In genomic region chr5:75623846-75624245, GRCh38 we compare ENCODE assay signal across 18 cellular contexts. TPM values are rescaled to one million over a fixed set of nuclear protein-coding genes. Genes with fewer than 3 reads are reported as not detected.
DNase-seq lines count a peak whose midpoint lies in the region; ATAC-seq, FAIRE-seq and TF ChIP-seq lines count a peak whose summit lies in the region.
"Had no signal": no experiment of that assay in that cellular context is flagged by ENCODE, and none has a peak within 500 bp of the region (broad histone marks: within the 10 kb centered on the region; RNA-seq: fewer than 3 reads in every experiment).

No MANE protein-coding gene starts in this region.

- H4K20me1 ChIP-seq in keratinocyte (ENCODE audit: control insufficient read depth, extremely low read depth, insufficient read depth, low read length) = no peaks in the 10 kb centered on the region

- TF ChIP-seq CTCF in keratinocyte (optimal IDR thresholded peaks at IDR 0.05 in 1 of 3, IDR thresholded peaks at IDR 0.05 in 1 of 3, conservative IDR thresholded peaks at IDR 0.05 in 1 of 3; ENCODE audit: extremely low read depth in 1 of 3, insufficient read depth in 2 of 3, low read length in 3 of 3) (no peak), WERI-Rb-1 (IDR thresholded peaks at IDR 0.05; ENCODE audit: low read depth, low read length) (no peak)

- dilution Hi-C loops in keratinocyte (cut with MboI; ENCODE audit: extremely low pct_ligation_motif_present, low sequenced_read_pairs) = no loop called here

- ATAC-seq in HG02588 (IDR thresholded peaks at IDR 0.05; ENCODE audit: unreplicated experiment) (no peak), HG03039 (IDR thresholded peaks at IDR 0.05; ENCODE audit: unreplicated experiment) (no peak)
- ATAC-seq: activated T-helper 17 cell treated with anti-CD3 and anti-CD28 coated beads, Interleukin-2, amount 50 U/mL, for 72 hours; WTC11 had no signal

- H3K9me1 ChIP-seq in keratinocyte (ENCODE audit: control insufficient read depth, extremely low read depth, insufficient read depth, low read length) = no peaks in the 10 kb centered on the region

- H3K4me1 ChIP-seq in keratinocyte (ENCODE audit: control insufficient read depth, extremely low read depth, insufficient read depth, low read length) (peaks cover 38% of the 10 kb centered on the region), small intestine (ENCODE audit: control insufficient read depth in 2 of 2, insufficient read depth in 1 of 2, low read depth in 1 of 2, low read length in 1 of 2) (peaks cover 8 to 10% of the 10 kb centered on the region in 2 donors)
- H3K4me1 ChIP-seq: BE2C had no signal

- H2AFZ ChIP-seq in keratinocyte (ENCODE audit: control insufficient read depth, low read length) = peak overlapping the region; percentile 50

- FAIRE-seq in keratinocyte (lab: Jason Lieb, UNC) = no peak
- FAIRE-seq in small intestine (lab: Jason Lieb, UNC) = no peak
- FAIRE-seq: GM18507, GM19239, RCC 7860 had no signal

- peak overlapping the region; percentile 11 for H3K4me2 ChIP-seq in keratinocyte (ENCODE audit: control insufficient read depth, extremely low read depth, insufficient read depth, low read depth, low read length)

- H3K79me2 ChIP-seq in keratinocyte (ENCODE audit: control insufficient read depth, insufficient read depth, low read length) = no peaks in the 10 kb centered on the region

- H3K36me3 ChIP-seq in keratinocyte (ENCODE audit: control insufficient read depth in 2 of 2, extremely low read depth in 1 of 2, insufficient read depth in 2 of 2, low read length in 2 of 2) (no peaks in the 10 kb centered on the region), small intestine (ENCODE audit: control insufficient read depth in 2 of 2, insufficient read depth in 2 of 2, low read length in 2 of 2) (no peaks in the 10 kb centered on the region), WERI-Rb-1 (no peaks in the 10 kb centered on the region)
- H3K36me3 ChIP-seq: BE2C had no signal

- no peak overlapping the region for H3K4me3 ChIP-seq in keratinocyte (ENCODE audit: control insufficient read depth in 2 of 3, extremely low read depth in 1 of 3, insufficient read depth in 2 of 3, low read depth in 1 of 3, low read length in 3 of 3)
- H3K4me3 ChIP-seq in small intestine (ENCODE audit: low read depth in 1 of 2, low read length in 2 of 2) = no peak overlapping the region
- no peak overlapping the region for H3K4me3 ChIP-seq in WERI-Rb-1 (ENCODE audit: low read depth, low read length)

- H3K9ac ChIP-seq in keratinocyte (ENCODE audit: control insufficient read depth, extremely low read depth, insufficient read depth, low read length) = no peak overlapping the region

- H3K9me3 ChIP-seq in keratinocyte (ENCODE audit: control insufficient read depth, low read depth, low read length) (no peaks in the 10 kb centered on the region), small intestine (ENCODE audit: control insufficient read depth, low read depth) (no peaks in the 10 kb centered on the region), WERI-Rb-1 (ENCODE audit: severe bottlenecking) (no peaks in the 10 kb centered on the region)
- H3K9me3 ChIP-seq: BE2C had no signal

- H3K27me3 ChIP-seq in keratinocyte (ENCODE audit: control insufficient read depth, extremely low read depth, insufficient read depth, low read length) = no peaks in the 10 kb centered on the region
- H3K27me3 ChIP-seq in small intestine (ENCODE audit: control insufficient read depth in 2 of 2, insufficient read depth in 2 of 2, low read length in 2 of 2) = no peaks in the 10 kb centered on the region
- H3K27me3 ChIP-seq in WERI-Rb-1 (ENCODE audit: insufficient read depth, low read depth, severe bottlenecking) = no peaks in the 10 kb centered on the region
- H3K27me3 ChIP-seq: BE2C had no signal

- H3K27ac ChIP-seq in keratinocyte (ENCODE audit: control insufficient read depth, insufficient read depth, low read length) = no peak overlapping the region
- H3K27ac ChIP-seq in small intestine (ENCODE audit: low read depth in 1 of 2, low read length in 1 of 2) = no peak overlapping the region
- H3K27ac ChIP-seq in WERI-Rb-1 = no peak overlapping the region

- DNase-seq in M059J (ENCODE audit: low read depth) (peak; percentile 29), astrocyte of the hippocampus (ENCODE audit: low read depth, low spot score) (peak; percentile 49), keratinocyte (ENCODE audit: low read depth, low spot score) (no peak), small intestine (peak; percentile 17), WERI-Rb-1 (no peak)
- DNase-seq: BE2C, cerebellar nuclear complex, glutamatergic neuron, NCI-H1092, nucleus accumbens, SW 1271 had no signal

RNA-seq across cellular contexts. Expression of gene ANKDD1B, which starts 12.6 kb away (rescaled TPM):
- 0.05 TPM in 1 of 2 replicates, not detected in the other for total RNA-seq in M059J (2014; rRNA removed; shearing (Covaris generic))
- polyA plus RNA-seq in keratinocyte (0.27 to 1.4 TPM (median 1.1 TPM) in 3 replicates), small intestine (1 to 10 TPM in 2 of 3 donors, not detected in 1; 1.3 to 1.4 TPM)
- polyA plus RNA-seq in keratinocyte (2011; ENCODE audit: low read depth) = 1.4 TPM
- 0.13 and 0.22 TPM in 2 replicates for polyA plus RNA-seq in keratinocyte (2011; cell fraction: cytosol; rRNA removed)
- polyA plus RNA-seq in keratinocyte (2011; cell fraction: nucleus; rRNA removed) = 4.5 and 5.2 TPM in 2 replicates
- polyA plus RNA-seq in keratinocyte (2012; ENCODE audit: low replicate concordance) = 0.06 and 1.4 TPM in 2 replicates
- polyA minus RNA-seq in keratinocyte = 1.8 to 2.3 TPM in 2 of 3 replicates, not detected in the other
- not detected for polyA minus RNA-seq in keratinocyte (2011; cell fraction: cytosol; rRNA and poly(A)+ RNA removed)
- polyA minus RNA-seq in keratinocyte (2011; cell fraction: nucleus; rRNA and poly(A)+ RNA removed) = 3.4 and 12.6 TPM in 2 replicates

Comparison
In these comparisons a context has a peak if more than half of its experiments do, and no peak if none do; other contexts are left out.
1. DNase-seq: peak in M059J (single experiment), astrocyte of the hippocampus (single experiment) and small intestine (single experiment); none in keratinocyte (single experiment) and WERI-Rb-1 (single experiment).